Comparison of ENCODE assay signal across 13 cellular contexts in the genomic region with DNA sequence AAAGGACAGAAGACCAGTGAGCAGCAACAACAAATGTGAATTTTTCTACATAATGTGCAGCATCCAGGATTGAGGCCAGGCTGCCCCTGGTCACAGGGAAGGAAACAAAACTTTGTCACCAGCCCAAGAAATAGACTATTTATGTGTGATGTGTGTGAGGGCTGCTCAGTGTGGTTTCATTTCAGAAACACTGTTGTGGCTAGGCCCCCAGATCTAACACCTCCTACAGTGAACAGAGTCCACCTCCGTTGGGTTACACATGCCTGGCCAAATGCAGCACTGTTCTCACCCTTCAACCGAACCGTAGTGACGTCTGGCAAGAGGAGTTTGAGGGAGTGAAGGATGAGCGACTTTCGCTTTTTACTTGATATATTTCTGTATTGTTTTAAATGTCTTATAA.
DNase-seq lines count a peak whose midpoint lies in the region; ATAC-seq and TF ChIP-seq lines count a peak whose summit lies in the region.
"Had no signal": no experiment of that assay in that cellular context is flagged by ENCODE, and none has a peak within 500 bp of the region (broad histone marks: within the 10 kb centered on the region; RNA-seq: fewer than 3 reads in every experiment).

No MANE protein-coding gene starts in this region.

- WGBS in stomach, 5 donors = 74 to 88% (median 80%) methylated on average over 6 of the region's 6 CpGs

- intact Hi-C loops in stomach (cut with DNase I; ENCODE audit: low total_unique reads) = no loop called here

- H3K4me1 ChIP-seq in stomach = peaks cover 0 to 18% (median 0%) of the 10 kb centered on the region in 4 donors

- no peak for TF ChIP-seq EP300 in stomach (IDR thresholded peaks at IDR 0.05)

- TF ChIP-seq POLR2A in stomach (IDR thresholded peaks at IDR 0.05) = no peak

- H3K27ac ChIP-seq in stomach = no peak overlapping the region

- no peaks in the 10 kb centered on the region for H3K36me3 Mint-ChIP-seq in chondrocyte (ENCODE audit: low read depth)
- H3K36me3 Mint-ChIP-seq: CD4-positive, alpha-beta memory T cell had no signal

- H3K9me3 ChIP-seq in stomach = no peaks in the 10 kb centered on the region

- DNase-seq in GM10266 (ENCODE audit: extremely low spot score) = peak; percentile 76
- no peak for DNase-seq in chondrocyte (ENCODE audit: low spot score)
- no peak for DNase-seq in stomach
- DNase-seq in HCEC 1CT = no peak
- DNase-seq in SIG-M5 treated with dmso at 0.1 percent for 504 hours (lab: John Stamatoyannopoulos, UW; ENCODE audit: unreplicated experiment) = no peak
- no peak for DNase-seq in retina
- DNase-seq: NCI-H510A treated with DMSO at 0.1 percent for 48 hours, T-helper 17 cell had no signal

- no peaks in the 10 kb centered on the region for H3K9me3 Mint-ChIP-seq in chondrocyte (ENCODE audit: low read depth)
- H3K9me3 Mint-ChIP-seq: CD4-positive, alpha-beta memory T cell had no signal

- peak overlapping the region; percentile 92 for H3K27ac Mint-ChIP-seq in chondrocyte (ENCODE audit: unreplicated experiment)
- H3K27ac Mint-ChIP-seq: activated naive CD8-positive, alpha-beta T cell; progenitor cell of endocrine pancreas had no signal

- no peak overlapping the region for H3K4me3 Mint-ChIP-seq in chondrocyte (ENCODE audit: unreplicated experiment)
- H3K4me3 Mint-ChIP-seq: activated naive CD8-positive, alpha-beta T cell; T-helper 17 cell had no signal

- no peaks in the 10 kb centered on the region for H3K27me3 ChIP-seq in stomach

- no peak for TF ChIP-seq CTCF in GM10266 (IDR thresholded peaks at IDR 0.05; ENCODE audit: control insufficient read depth, insufficient read depth, low read depth, missing control alignments)
- TF ChIP-seq CTCF in chondrocyte (IDR thresholded peaks at IDR 0.05) = no peak
- no peak for TF ChIP-seq CTCF in stomach (IDR thresholded peaks at IDR 0.05)

- H3K4me3 ChIP-seq in stomach = no peak overlapping the region

- no peaks in the 10 kb centered on the region for H3K36me3 ChIP-seq in stomach

- H3K4me1 Mint-ChIP-seq in chondrocyte (ENCODE audit: low read depth) = peaks cover 70% of the 10 kb centered on the region

- H3K27me3 Mint-ChIP-seq in chondrocyte (ENCODE audit: low read depth) = no peaks in the 10 kb centered on the region
- H3K27me3 Mint-ChIP-seq: activated naive CD8-positive, alpha-beta T cell; CD4-positive, alpha-beta memory T cell; progenitor cell of endocrine pancreas; T-helper 17 cell had no signal

- ATAC-seq in GM19372 (IDR thresholded peaks at IDR 0.05; ENCODE audit: low read depth, unreplicated experiment) (peak; percentile 85), HG03064 (IDR thresholded peaks at IDR 0.05; ENCODE audit: low read depth, unreplicated experiment) (peak; percentile 89)
- ATAC-seq: T-helper 17 cell had no signal
